In genomic region chr16:30005341-30006094, GRCh38 we compare ENCODE assay signal across 1 cellular context.
TF ChIP-seq lines count a peak whose summit lies in the region.

No MANE protein-coding gene starts in this region.

TF ChIP-seq in K562, 482 proteins besides CTCF, POLR2A, EP300 and RAD21 (continued from another document):
- no peak for TF ChIP-seq ARID3B (CRISPR knock-in tag; IDR thresholded peaks at IDR 0.05; ENCODE audit: borderline replicate concordance)
- no peak for TF ChIP-seq MTA2 (IDR thresholded peaks at IDR 0.05; ENCODE audit: low read depth)
- no peak for TF ChIP-seq IRF2 (CRISPR knock-in tag; IDR thresholded peaks at IDR 0.05)
- peak; percentile 35 to 69; a peak in 1 of 4 replicates for TF ChIP-seq MAZ (CRISPR knock-in tag; conservative IDR thresholded peaks at IDR 0.05 in 1 of 2, IDR thresholded peaks at IDR 0.05 in 1 of 2)
- TF ChIP-seq, protein P1, sequence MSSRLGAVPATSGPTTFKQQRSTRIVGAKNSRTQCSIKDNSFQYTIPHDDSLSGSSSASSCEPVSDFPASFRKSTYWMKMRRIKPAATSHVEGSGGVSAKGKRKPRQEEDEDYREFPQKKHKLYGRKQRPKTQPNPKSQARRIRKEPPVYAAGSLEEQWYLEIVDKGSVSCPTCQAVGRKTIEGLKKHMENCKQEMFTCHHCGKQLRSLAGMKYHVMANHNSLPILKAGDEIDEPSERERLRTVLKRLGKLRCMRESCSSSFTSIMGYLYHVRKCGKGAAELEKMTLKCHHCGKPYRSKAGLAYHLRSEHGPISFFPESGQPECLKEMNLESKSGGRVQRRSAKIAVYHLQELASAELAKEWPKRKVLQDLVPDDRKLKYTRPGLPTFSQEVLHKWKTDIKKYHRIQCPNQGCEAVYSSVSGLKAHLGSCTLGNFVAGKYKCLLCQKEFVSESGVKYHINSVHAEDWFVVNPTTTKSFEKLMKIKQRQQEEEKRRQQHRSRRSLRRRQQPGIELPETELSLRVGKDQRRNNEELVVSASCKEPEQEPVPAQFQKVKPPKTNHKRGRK (tag; IDR thresholded peaks at IDR 0.05) = no peak
- no peak for TF ChIP-seq ZNF347 (CRISPR knock-in tag; IDR thresholded peaks at IDR 0.05; ENCODE audit: low read depth)
- TF ChIP-seq, protein P2, sequence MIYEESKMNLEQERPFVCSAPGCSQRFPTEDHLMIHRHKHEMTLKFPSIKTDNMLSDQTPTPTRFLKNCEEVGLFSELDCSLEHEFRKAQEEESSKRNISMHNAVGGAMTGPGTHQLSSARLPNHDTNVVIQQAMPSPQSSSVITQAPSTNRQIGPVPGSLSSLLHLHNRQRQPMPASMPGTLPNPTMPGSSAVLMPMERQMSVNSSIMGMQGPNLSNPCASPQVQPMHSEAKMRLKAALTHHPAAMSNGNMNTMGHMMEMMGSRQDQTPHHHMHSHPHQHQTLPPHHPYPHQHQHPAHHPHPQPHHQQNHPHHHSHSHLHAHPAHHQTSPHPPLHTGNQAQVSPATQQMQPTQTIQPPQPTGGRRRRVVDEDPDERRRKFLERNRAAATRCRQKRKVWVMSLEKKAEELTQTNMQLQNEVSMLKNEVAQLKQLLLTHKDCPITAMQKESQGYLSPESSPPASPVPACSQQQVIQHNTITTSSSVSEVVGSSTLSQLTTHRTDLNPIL (CRISPR knock-in tag; IDR thresholded peaks at IDR 0.05) = no peak
- TF ChIP-seq, protein P3, sequence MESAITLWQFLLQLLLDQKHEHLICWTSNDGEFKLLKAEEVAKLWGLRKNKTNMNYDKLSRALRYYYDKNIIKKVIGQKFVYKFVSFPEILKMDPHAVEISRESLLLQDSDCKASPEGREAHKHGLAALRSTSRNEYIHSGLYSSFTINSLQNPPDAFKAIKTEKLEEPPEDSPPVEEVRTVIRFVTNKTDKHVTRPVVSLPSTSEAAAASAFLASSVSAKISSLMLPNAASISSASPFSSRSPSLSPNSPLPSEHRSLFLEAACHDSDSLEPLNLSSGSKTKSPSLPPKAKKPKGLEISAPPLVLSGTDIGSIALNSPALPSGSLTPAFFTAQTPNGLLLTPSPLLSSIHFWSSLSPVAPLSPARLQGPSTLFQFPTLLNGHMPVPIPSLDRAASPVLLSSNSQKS (CRISPR knock-in tag; IDR thresholded peaks at IDR 0.05) = no peak
- no peak for TF ChIP-seq ELF1 (tag; IDR thresholded peaks at IDR 0.05)
- no peak for TF ChIP-seq ILK (tag; IDR thresholded peaks at IDR 0.05; ENCODE audit: borderline replicate concordance, low read depth)
- no peak for TF ChIP-seq FOXP1 (CRISPR knock-in tag; IDR thresholded peaks at IDR 0.05)
- no peak for TF ChIP-seq GABPA (tag; conservative IDR thresholded peaks at IDR 0.05; ENCODE audit: low read depth)
- TF ChIP-seq TAF7 (tag; IDR thresholded peaks at IDR 0.05) = no peak
- no peak for TF ChIP-seq LCOR (CRISPR knock-in tag; IDR thresholded peaks at IDR 0.05)
- TF ChIP-seq TEAD2 (tag; IDR thresholded peaks at IDR 0.05) = no peak
